ENCODE assay signal across 37 cellular contexts in genomic region chr6:55142610-55143009, GRCh38. TPM values are rescaled to one million over a fixed set of nuclear protein-coding genes. Genes with fewer than 3 reads are reported as not detected.
"Had no signal": no experiment of that assay in that cellular context is flagged by ENCODE, and none has a peak within 500 bp of the region (broad histone marks: within the 10 kb centered on the region; RNA-seq: fewer than 3 reads in every experiment).

No MANE protein-coding gene starts in this region.

- H3K9me3 ChIP-seq: adrenal gland, ascending aorta, body of pancreas, breast epithelium had no signal

- ATAC-seq: activated naive CD4-positive, alpha-beta T cell treated with anti-CD3 and anti-CD28 coated beads, Interleukin-2, amount 50 U/mL, for 72 hours; activated naive CD8-positive, alpha-beta T cell treated with anti-CD3 and anti-CD28 coated beads, Interleukin-2, amount 50 U/mL, for 24 hours; activated T-cell treated with anti-CD3 and anti-CD28 coated beads, Interleukin-2, amount 50 U/mL, for 4 hours; activated T-cell treated with anti-CD3 and anti-CD28 coated beads, Interleukin-2, amount 50 U/mL, for 72 hours; activated T-helper 17 cell treated with anti-CD3 and anti-CD28 coated beads, Interleukin-2, amount 50 U/mL, for 72 hours; body of pancreas had no signal

- H3K4me1 ChIP-seq: adrenal gland, ascending aorta, body of pancreas, breast epithelium had no signal

- H3K27ac ChIP-seq: adrenal gland, ascending aorta, body of pancreas, brain microvascular endothelial cell, breast epithelium, cardiac muscle cell had no signal

- H3K36me3 ChIP-seq: adrenal gland, ascending aorta, brain microvascular endothelial cell, breast epithelium, cardiac muscle cell had no signal

- H3K27me3 ChIP-seq: adrenal gland, ascending aorta, body of pancreas, brain microvascular endothelial cell, breast epithelium, cardiac muscle cell had no signal

- FAIRE-seq: astrocyte had no signal

- DNase-seq: activated effector memory CD4-positive, alpha-beta T cell treated with anti-CD3 and anti-CD28 coated beads, Interleukin-2, amount 50 U/mL, for 16 hours; activated effector memory CD4-positive, alpha-beta T cell treated with Interleukin-2 at 50 U/mL for 16 hours; activated gamma-delta T cell; activated gamma-delta T cell treated with Interleukin-2 at 50 U/mL for 16 hours; activated naive CD4-positive, alpha-beta T cell; activated naive CD4-positive, alpha-beta T cell treated with anti-CD3 and anti-CD28 coated beads for 36 hours; activated naive CD4-positive, alpha-beta T cell treated with anti-CD3 and anti-CD28 coated beads, Interleukin-2, amount 10 ng/mL, durations not matched to agents 7 days and 5 days; activated naive CD4-positive, alpha-beta T cell treated with anti-CD3 and anti-CD28 coated beads, Interleukin-2, amount 50 U/mL, for 16 hours; activated naive CD4-positive, alpha-beta T cell treated with Interleukin-2 at 50 U/mL for 16 hours; activated naive CD8-positive, alpha-beta T cell treated with anti-CD3 and anti-CD28 coated beads for 36 hours; activated naive CD8-positive, alpha-beta T cell treated with anti-CD3 and anti-CD28 coated beads, Interleukin-2, amount 10 ng/mL, durations not matched to agents 7 days and 5 days; activated naive CD8-positive, alpha-beta T cell treated with anti-CD3 and anti-CD28 coated beads, Interleukin-2, amount 50 U/mL, for 24 hours; activated T-cell treated with anti-CD3 and anti-CD28 coated beads for 4 hours; activated T-cell treated with anti-CD3 and anti-CD28 coated beads, Interleukin-2, amount 50 U/mL, for 24 hours; activated T-cell treated with anti-CD3 and anti-CD28 coated beads, Interleukin-2, amount 50 U/mL, for 4 hours; activated T-cell treated with anti-CD3 and anti-CD28 coated beads, Interleukin-2, amount 50 U/mL, for 48 hours; activated T-cell treated with anti-CD3 and anti-CD28 coated beads, Interleukin-2, amount 50 U/mL, for 72 hours; adrenal gland; amniotic stem cell; amygdala; anterior cingulate cortex; body of pancreas; brain microvascular endothelial cell; caudate nucleus; central memory CD4-positive, alpha-beta T cell; cerebellar nuclear complex had no signal

- H3K4me3 ChIP-seq: adrenal gland, ascending aorta, body of pancreas, breast epithelium, cardiac muscle cell had no signal

RNA-seq across cellular contexts. Expression of gene HCRTR2, which starts 31.7 kb away (rescaled TPM):
- total RNA-seq: activated naive CD4-positive, alpha-beta T cell treated with anti-CD3 and anti-CD28 coated beads for 36 hours; activated naive CD4-positive, alpha-beta T cell treated with anti-CD3 and anti-CD28 coated beads, Interleukin-2, amount 50 U/mL, for 72 hours; activated naive CD8-positive, alpha-beta T cell treated with anti-CD3 and anti-CD28 coated beads for 36 hours; activated naive CD8-positive, alpha-beta T cell treated with anti-CD3 and anti-CD28 coated beads, Interleukin-2, amount 10 ng/mL, durations not matched to agents 7 days and 5 days; activated T-cell treated with anti-CD3 and anti-CD28 coated beads, Interleukin-2, amount 50 U/mL, for 4 hours; activated T-cell treated with anti-CD3 and anti-CD28 coated beads, Interleukin-2, amount 50 U/mL, for 72 hours; activated T-helper 1 cell treated with anti-CD3 and anti-CD28 coated beads, Interleukin-12 subunit alpha, Interleukin-12 subunit beta, Interleukin-2, Interleukin-4 antibody, amounts not matched to agents 30 ng/mL and 10 ng/mL and 1 ng/mL, durations not matched to agents 14 hours and 24 hours and 36 hours; activated T-helper 17 cell treated with anti-CD3 and anti-CD28 coated beads, Interleukin-2, amount 50 U/mL, for 72 hours; activated T-helper 2 cell treated with anti-CD3 and anti-CD28 coated beads, Interferon-gamma antibody, Interleukin-2, Interleukin-4, amounts not matched to agents 10 μg/mL and 5 μg/mL and 100 μg/mL, durations not matched to agents 14 hours and 24 hours and 36 hours; aorta; ascending aorta; body of pancreas; breast epithelium; cardiac muscle cell; cardiac septum; chondrocyte had no signal
